ENCODE assay signal across 2 cellular contexts in the genomic region with DNA sequence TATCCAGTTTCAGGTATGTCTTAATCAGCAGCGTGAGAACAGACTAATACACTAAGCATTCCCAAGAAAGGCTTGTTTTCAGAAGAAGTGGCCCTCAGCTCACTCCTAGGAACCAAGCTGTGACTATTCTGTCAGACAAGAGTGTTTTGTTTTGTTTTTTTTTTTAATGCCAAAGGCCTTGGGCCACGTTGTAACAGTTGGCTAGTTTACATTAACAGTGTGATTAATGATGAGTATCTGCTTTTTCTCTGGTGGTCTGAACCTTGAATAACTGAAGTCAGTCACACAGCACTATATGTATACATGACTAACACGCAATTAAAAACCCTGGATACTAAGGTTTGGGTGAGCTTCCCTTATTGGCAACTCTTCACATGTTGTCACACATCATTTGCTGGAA.
TF ChIP-seq lines count a peak whose summit lies in the region.

No MANE protein-coding gene starts in this region.

TF ChIP-seq in IMR-90, 13 proteins besides CTCF, POLR2A, EP300 and RAD21:
- TF ChIP-seq, protein P1, sequence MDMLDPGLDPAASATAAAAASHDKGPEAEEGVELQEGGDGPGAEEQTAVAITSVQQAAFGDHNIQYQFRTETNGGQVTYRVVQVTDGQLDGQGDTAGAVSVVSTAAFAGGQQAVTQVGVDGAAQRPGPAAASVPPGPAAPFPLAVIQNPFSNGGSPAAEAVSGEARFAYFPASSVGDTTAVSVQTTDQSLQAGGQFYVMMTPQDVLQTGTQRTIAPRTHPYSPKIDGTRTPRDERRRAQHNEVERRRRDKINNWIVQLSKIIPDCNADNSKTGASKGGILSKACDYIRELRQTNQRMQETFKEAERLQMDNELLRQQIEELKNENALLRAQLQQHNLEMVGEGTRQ (IDR thresholded peaks at IDR 0.05; ENCODE audit: low read depth, low read length) = no peak
- TF ChIP-seq BHLHE40 (IDR thresholded peaks at IDR 0.05; ENCODE audit: low read depth, low read length) (no peak), RFX5 (IDR thresholded peaks at IDR 0.05; ENCODE audit: low read depth, low read length) (no peak)

TF ChIP-seq in GM23338, 12 proteins besides CTCF, POLR2A, EP300 and RAD21:
- no peak for TF ChIP-seq NANOG (IDR thresholded peaks at IDR 0.05; ENCODE audit: borderline replicate concordance)
- TF ChIP-seq CREB1 (CRISPR knock-in tag; IDR thresholded peaks at IDR 0.05; ENCODE audit: low read depth) = no peak
- no peak for TF ChIP-seq ZNF114 (CRISPR knock-in tag; IDR thresholded peaks at IDR 0.05)
- TF ChIP-seq POLR2AphosphoS5 (IDR thresholded peaks at IDR 0.05; ENCODE audit: low read depth) = no peak
- TF ChIP-seq STAT1 (IDR thresholded peaks at IDR 0.05; ENCODE audit: unreplicated experiment) = no peak
- TF ChIP-seq, protein P2, sequence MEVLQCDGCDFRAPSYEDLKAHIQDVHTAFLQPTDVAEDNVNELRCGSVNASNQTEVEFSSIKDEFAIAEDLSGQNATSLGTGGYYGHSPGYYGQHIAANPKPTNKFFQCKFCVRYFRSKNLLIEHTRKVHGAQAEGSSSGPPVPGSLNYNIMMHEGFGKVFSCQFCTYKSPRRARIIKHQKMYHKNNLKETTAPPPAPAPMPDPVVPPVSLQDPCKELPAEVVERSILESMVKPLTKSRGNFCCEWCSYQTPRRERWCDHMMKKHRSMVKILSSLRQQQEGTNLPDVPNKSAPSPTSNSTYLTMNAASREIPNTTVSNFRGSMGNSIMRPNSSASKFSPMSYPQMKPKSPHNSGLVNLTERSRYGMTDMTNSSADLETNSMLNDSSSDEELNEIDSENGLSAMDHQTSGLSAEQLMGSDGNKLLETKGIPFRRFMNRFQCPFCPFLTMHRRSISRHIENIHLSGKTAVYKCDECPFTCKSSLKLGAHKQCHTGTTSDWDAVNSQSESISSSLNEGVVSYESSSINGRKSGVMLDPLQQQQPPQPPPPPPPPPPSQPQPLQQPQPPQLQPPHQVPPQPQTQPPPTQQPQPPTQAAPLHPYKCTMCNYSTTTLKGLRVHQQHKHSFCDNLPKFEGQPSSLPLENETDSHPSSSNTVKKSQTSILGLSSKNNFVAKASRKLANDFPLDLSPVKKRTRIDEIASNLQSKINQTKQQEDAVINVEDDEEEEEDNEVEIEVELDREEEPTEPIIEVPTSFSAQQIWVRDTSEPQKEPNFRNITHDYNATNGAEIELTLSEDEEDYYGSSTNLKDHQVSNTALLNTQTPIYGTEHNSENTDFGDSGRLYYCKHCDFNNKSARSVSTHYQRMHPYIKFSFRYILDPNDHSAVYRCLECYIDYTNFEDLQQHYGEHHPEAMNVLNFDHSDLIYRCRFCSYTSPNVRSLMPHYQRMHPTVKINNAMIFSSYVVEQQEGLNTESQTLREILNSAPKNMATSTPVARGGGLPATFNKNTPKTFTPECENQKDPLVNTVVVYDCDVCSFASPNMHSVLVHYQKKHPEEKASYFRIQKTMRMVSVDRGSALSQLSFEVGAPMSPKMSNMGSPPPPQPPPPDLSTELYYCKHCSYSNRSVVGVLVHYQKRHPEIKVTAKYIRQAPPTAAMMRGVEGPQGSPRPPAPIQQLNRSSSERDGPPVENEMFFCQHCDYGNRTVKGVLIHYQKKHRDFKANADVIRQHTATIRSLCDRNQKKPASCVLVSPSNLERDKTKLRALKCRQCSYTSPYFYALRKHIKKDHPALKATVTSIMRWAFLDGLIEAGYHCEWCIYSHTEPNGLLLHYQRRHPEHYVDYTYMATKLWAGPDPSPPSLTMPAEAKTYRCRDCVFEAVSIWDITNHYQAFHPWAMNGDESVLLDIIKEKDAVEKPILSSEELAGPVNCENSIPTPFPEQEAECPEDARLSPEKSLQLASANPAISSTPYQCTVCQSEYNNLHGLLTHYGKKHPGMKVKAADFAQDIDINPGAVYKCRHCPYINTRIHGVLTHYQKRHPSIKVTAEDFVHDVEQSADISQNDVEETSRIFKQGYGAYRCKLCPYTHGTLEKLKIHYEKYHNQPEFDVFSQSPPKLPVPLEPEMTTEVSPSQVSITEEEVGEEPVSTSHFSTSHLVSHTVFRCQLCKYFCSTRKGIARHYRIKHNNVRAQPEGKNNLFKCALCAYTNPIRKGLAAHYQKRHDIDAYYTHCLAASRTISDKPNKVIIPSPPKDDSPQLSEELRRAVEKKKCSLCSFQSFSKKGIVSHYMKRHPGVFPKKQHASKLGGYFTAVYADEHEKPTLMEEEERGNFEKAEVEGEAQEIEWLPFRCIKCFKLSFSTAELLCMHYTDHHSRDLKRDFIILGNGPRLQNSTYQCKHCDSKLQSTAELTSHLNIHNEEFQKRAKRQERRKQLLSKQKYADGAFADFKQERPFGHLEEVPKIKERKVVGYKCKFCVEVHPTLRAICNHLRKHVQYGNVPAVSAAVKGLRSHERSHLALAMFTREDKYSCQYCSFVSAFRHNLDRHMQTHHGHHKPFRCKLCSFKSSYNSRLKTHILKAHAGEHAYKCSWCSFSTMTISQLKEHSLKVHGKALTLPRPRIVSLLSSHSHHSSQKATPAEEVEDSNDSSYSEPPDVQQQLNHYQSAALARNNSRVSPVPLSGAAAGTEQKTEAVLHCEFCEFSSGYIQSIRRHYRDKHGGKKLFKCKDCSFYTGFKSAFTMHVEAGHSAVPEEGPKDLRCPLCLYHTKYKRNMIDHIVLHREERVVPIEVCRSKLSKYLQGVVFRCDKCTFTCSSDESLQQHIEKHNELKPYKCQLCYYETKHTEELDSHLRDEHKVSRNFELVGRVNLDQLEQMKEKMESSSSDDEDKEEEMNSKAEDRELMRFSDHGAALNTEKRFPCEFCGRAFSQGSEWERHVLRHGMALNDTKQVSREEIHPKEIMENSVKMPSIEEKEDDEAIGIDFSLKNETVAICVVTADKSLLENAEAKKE (CRISPR knock-in tag; IDR thresholded peaks at IDR 0.05) = no peak
- no peak for TF ChIP-seq EZH2 (IDR thresholded peaks at IDR 0.05; ENCODE audit: low read depth, unreplicated experiment)
- TF ChIP-seq, protein P3, sequence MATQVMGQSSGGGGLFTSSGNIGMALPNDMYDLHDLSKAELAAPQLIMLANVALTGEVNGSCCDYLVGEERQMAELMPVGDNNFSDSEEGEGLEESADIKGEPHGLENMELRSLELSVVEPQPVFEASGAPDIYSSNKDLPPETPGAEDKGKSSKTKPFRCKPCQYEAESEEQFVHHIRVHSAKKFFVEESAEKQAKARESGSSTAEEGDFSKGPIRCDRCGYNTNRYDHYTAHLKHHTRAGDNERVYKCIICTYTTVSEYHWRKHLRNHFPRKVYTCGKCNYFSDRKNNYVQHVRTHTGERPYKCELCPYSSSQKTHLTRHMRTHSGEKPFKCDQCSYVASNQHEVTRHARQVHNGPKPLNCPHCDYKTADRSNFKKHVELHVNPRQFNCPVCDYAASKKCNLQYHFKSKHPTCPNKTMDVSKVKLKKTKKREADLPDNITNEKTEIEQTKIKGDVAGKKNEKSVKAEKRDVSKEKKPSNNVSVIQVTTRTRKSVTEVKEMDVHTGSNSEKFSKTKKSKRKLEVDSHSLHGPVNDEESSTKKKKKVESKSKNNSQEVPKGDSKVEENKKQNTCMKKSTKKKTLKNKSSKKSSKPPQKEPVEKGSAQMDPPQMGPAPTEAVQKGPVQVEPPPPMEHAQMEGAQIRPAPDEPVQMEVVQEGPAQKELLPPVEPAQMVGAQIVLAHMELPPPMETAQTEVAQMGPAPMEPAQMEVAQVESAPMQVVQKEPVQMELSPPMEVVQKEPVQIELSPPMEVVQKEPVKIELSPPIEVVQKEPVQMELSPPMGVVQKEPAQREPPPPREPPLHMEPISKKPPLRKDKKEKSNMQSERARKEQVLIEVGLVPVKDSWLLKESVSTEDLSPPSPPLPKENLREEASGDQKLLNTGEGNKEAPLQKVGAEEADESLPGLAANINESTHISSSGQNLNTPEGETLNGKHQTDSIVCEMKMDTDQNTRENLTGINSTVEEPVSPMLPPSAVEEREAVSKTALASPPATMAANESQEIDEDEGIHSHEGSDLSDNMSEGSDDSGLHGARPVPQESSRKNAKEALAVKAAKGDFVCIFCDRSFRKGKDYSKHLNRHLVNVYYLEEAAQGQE (IDR thresholded peaks at IDR 0.05; ENCODE audit: unreplicated experiment) = no peak
- TF ChIP-seq, protein P4, sequence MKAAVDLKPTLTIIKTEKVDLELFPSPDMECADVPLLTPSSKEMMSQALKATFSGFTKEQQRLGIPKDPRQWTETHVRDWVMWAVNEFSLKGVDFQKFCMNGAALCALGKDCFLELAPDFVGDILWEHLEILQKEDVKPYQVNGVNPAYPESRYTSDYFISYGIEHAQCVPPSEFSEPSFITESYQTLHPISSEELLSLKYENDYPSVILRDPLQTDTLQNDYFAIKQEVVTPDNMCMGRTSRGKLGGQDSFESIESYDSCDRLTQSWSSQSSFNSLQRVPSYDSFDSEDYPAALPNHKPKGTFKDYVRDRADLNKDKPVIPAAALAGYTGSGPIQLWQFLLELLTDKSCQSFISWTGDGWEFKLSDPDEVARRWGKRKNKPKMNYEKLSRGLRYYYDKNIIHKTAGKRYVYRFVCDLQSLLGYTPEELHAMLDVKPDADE (IDR thresholded peaks at IDR 0.05) = no peak
